ENCODE assay signal across 2 cellular contexts in the genomic region with DNA sequence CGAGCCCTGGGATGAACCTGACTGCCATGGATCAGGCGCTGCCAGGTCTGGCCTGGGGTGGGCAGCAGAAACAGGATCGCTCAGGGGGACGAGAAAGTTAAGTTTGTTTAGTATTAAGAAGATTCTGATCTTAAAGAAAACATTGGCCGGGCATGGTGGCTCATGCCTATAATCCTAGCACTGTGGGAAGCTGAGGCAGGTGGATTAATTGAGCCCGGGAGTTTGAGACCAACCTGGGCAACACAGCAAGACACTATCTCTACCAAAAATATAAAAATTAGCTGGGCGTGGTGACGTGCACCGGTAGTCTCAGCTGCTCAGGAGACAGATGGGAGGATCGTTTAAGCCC.
A peak's percentile ranks its signal among the peaks of the same experiment; 100 is the strongest.
TF ChIP-seq lines count a peak whose summit lies in the region.

No MANE protein-coding gene starts in this region.

TF ChIP-seq in HEK293, 187 proteins besides CTCF, POLR2A, EP300 and RAD21 (continues in another document):
- TF ChIP-seq ZNF391 (tag by site-specific recombination; IDR thresholded peaks at IDR 0.05; ENCODE audit: borderline replicate concordance, low read depth) (no peak), KLF8 (tag by site-specific recombination; IDR thresholded peaks at IDR 0.05) (no peak), GLI4 (tag by site-specific recombination; IDR thresholded peaks at IDR 0.05) (no peak), ZNF292 (tag by site-specific recombination; IDR thresholded peaks at IDR 0.05; ENCODE audit: borderline replicate concordance, low read depth) (no peak), ZNF501 (tag by site-specific recombination; IDR thresholded peaks at IDR 0.05) (no peak), ZNF121 (tag by site-specific recombination; IDR thresholded peaks at IDR 0.05) (peak; percentile 90), ZBTB8A (tag by site-specific recombination; IDR thresholded peaks at IDR 0.05) (peak; percentile 7), MEIS1 (CRISPR knock-in tag; IDR thresholded peaks at IDR 0.05; ENCODE audit: borderline replicate concordance) (no peak), ZNF114 (tag by site-specific recombination; IDR thresholded peaks at IDR 0.05) (no peak), ZNF473 (tag by site-specific recombination; IDR thresholded peaks at IDR 0.05) (no peak), SP7 (tag by site-specific recombination; IDR thresholded peaks at IDR 0.05) (no peak; the same call in 1 of the 2 replicates), ZIC2 (tag by site-specific recombination; IDR thresholded peaks at IDR 0.05) (0 out of 2 replicates have a peak, but pooled peaks have one; percentile 33), FEZF1 (tag by site-specific recombination; IDR thresholded peaks at IDR 0.05) (no peak), ZNF530 (tag by site-specific recombination; IDR thresholded peaks at IDR 0.05; ENCODE audit: low read depth) (no peak), ZNF621 (tag by site-specific recombination; IDR thresholded peaks at IDR 0.05) (no peak), ZNF423 (tag by site-specific recombination; IDR thresholded peaks at IDR 0.05) (no peak), ZNF24 (tag by site-specific recombination; IDR thresholded peaks at IDR 0.05) (no peak), HIC1 (tag by site-specific recombination; IDR thresholded peaks at IDR 0.05) (peak; percentile 56; the same call in 1 of the 2 replicates)
- TF ChIP-seq, protein P1, sequence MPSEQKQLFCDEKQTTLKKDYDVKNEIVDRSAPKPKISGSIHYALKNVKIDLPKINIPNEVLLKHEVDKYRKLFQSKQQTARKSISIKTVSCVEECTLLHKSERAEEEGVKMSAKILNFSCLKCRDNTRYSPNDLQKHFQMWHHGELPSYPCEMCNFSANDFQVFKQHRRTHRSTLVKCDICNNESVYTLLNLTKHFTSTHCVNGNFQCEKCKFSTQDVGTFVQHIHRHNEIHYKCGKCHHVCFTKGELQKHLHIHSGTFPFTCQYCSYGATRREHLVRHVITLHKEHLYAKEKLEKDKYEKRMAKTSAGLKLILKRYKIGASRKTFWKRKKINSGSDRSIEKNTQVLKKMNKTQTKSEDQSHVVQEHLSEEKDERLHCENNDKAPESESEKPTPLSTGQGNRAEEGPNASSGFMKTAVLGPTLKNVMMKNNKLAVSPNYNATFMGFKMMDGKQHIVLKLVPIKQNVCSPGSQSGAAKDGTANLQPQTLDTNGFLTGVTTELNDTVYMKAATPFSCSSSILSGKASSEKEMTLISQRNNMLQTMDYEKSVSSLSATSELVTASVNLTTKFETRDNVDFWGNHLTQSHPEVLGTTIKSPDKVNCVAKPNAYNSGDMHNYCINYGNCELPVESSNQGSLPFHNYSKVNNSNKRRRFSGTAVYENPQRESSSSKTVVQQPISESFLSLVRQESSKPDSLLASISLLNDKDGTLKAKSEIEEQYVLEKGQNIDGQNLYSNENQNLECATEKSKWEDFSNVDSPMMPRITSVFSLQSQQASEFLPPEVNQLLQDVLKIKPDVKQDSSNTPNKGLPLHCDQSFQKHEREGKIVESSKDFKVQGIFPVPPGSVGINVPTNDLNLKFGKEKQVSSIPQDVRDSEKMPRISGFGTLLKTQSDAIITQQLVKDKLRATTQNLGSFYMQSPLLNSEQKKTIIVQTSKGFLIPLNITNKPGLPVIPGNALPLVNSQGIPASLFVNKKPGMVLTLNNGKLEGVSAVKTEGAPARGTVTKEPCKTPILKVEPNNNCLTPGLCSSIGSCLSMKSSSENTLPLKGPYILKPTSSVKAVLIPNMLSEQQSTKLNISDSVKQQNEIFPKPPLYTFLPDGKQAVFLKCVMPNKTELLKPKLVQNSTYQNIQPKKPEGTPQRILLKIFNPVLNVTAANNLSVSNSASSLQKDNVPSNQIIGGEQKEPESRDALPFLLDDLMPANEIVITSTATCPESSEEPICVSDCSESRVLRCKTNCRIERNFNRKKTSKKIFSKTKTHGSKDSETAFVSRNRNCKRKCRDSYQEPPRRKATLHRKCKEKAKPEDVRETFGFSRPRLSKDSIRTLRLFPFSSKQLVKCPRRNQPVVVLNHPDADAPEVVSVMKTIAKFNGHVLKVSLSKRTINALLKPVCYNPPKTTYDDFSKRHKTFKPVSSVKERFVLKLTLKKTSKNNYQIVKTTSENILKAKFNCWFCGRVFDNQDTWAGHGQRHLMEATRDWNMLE (tag by site-specific recombination; conservative IDR thresholded peaks at IDR 0.05; ENCODE audit: low read depth) = no peak
- TF ChIP-seq, protein P2, sequence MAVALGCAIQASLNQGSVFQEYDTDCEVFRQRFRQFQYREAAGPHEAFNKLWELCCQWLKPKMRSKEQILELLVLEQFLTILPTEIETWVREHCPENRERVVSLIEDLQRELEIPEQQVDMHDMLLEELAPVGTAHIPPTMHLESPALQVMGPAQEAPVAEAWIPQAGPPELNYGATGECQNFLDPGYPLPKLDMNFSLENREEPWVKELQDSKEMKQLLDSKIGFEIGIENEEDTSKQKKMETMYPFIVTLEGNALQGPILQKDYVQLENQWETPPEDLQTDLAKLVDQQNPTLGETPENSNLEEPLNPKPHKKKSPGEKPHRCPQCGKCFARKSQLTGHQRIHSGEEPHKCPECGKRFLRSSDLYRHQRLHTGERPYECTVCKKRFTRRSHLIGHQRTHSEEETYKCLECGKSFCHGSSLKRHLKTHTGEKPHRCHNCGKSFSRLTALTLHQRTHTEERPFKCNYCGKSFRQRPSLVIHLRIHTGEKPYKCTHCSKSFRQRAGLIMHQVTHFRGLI (tag by site-specific recombination; IDR thresholded peaks at IDR 0.05) = no peak
- TF ChIP-seq, protein P3, sequence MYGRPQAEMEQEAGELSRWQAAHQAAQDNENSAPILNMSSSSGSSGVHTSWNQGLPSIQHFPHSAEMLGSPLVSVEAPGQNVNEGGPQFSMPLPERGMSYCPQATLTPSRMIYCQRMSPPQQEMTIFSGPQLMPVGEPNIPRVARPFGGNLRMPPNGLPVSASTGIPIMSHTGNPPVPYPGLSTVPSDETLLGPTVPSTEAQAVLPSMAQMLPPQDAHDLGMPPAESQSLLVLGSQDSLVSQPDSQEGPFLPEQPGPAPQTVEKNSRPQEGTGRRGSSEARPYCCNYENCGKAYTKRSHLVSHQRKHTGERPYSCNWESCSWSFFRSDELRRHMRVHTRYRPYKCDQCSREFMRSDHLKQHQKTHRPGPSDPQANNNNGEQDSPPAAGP (tag by site-specific recombination; IDR thresholded peaks at IDR 0.05) = no peak

TF ChIP-seq in K562, 482 proteins besides CTCF, POLR2A, EP300 and RAD21:
- TF ChIP-seq ZNF780A (CRISPR knock-in tag; IDR thresholded peaks at IDR 0.05) (no peak), ZNF121 (CRISPR knock-in tag; conservative IDR thresholded peaks at IDR 0.05) (peak; percentile 28; the same call in 1 of the 2 replicates), CBFA2T2 (conservative IDR thresholded peaks at IDR 0.05) (no peak), ETV1 (tag; conservative IDR thresholded peaks at IDR 0.05; ENCODE audit: low read depth) (no peak), ZNF174 (CRISPR knock-in tag; IDR thresholded peaks at IDR 0.05) (no peak), ZBTB43 (CRISPR knock-in tag; IDR thresholded peaks at IDR 0.05) (no peak), ETS1 (conservative IDR thresholded peaks at IDR 0.05; ENCODE audit: control insufficient read depth, low read depth, low read length) (no peak)
